In genomic region chr11:103733889-103734288, GRCh38 we compare ENCODE assay signal across 3 cellular contexts.
"Had no signal": no experiment of that assay in that cellular context is flagged by ENCODE, and none has a peak within 500 bp of the region (broad histone marks: within the 10 kb centered on the region; RNA-seq: fewer than 3 reads in every experiment).

No MANE protein-coding gene starts in this region.

- H3K4me3 ChIP-seq: GM12878 had no signal

- DNase-seq: GDM1, GF-D8 had no signal

- ATAC-seq: GM12878 had no signal
